10 cellular contexts compared by ENCODE assay signal in genomic region chr3:33392703-33393125, GRCh38. TPM values are rescaled to one million over a fixed set of nuclear protein-coding genes. Genes with fewer than 3 reads are reported as not detected.
DNase-seq lines count a peak whose midpoint lies in the region; ATAC-seq and TF ChIP-seq lines count a peak whose summit lies in the region.
"Had no signal": no experiment of that assay in that cellular context is flagged by ENCODE, and none has a peak within 500 bp of the region (broad histone marks: within the 10 kb centered on the region; RNA-seq: fewer than 3 reads in every experiment).

No MANE protein-coding gene starts in this region.

- no peak overlapping the region for H3K4me3 ChIP-seq in ACC112 (ENCODE audit: low read depth, low read length)
- H3K4me3 ChIP-seq in BE2C (ENCODE audit: low read depth, low read length) = no peak overlapping the region

- no peak overlapping the region for H2AFZ ChIP-seq in ACC112 (ENCODE audit: low read length, unreplicated experiment)

- peak; percentile 93 for DNase-seq in HCEC 1CT
- peak; percentile 35 for DNase-seq in foreskin melanocyte
- no peak for DNase-seq in GM19240 (ENCODE audit: insufficient read length, low spot score)
- no peak for DNase-seq in BE2C
- DNase-seq in SKM-1 treated with dmso at 0.1 percent for 144 hours (lab: John Stamatoyannopoulos, UW; ENCODE audit: unreplicated experiment) = no peak
- no peak for DNase-seq in nucleus accumbens (lab: John Stamatoyannopoulos, UW)
- DNase-seq: NCI-H2171 treated with DMSO at 0.1 percent for 48 hours had no signal

- peak overlapping the region; percentile 86 for H3K27ac ChIP-seq in ACC112 (ENCODE audit: low read depth, low read length)

- peaks cover 96% of the 10 kb centered on the region for H3K36me3 Mint-ChIP-seq in activated T-helper 17 cell treated with anti-CD3 and anti-CD28 coated beads, Interleukin-2, amount 50 U/mL, for 72 hours (ENCODE audit: low read depth)

- H3K36me3 ChIP-seq in ACC112 (ENCODE audit: insufficient read depth, low read length) (peaks cover 55% of the 10 kb centered on the region), BE2C (peaks cover 4% of the 10 kb centered on the region)

- no peak for TF ChIP-seq CTCF in BE2C (IDR thresholded peaks at IDR 0.05; ENCODE audit: low read depth, low read length)

- no peaks in the 10 kb centered on the region for H3K9me3 Mint-ChIP-seq in activated T-helper 17 cell treated with anti-CD3 and anti-CD28 coated beads, Interleukin-2, amount 50 U/mL, for 72 hours
- H3K9me3 Mint-ChIP-seq: memory B cell had no signal

- H3K4me1 Mint-ChIP-seq in activated T-helper 17 cell treated with anti-CD3 and anti-CD28 coated beads, Interleukin-2, amount 50 U/mL, for 72 hours = peaks cover 11% of the 10 kb centered on the region
- H3K4me1 Mint-ChIP-seq: memory B cell had no signal

- H3K4me3 Mint-ChIP-seq in activated T-helper 17 cell treated with anti-CD3 and anti-CD28 coated beads, Interleukin-2, amount 50 U/mL, for 72 hours = peak overlapping the region; percentile 45
- H3K4me3 Mint-ChIP-seq: memory B cell had no signal

- H3K27me3 Mint-ChIP-seq in activated T-helper 17 cell treated with anti-CD3 and anti-CD28 coated beads, Interleukin-2, amount 50 U/mL, for 72 hours = no peaks in the 10 kb centered on the region
- H3K27me3 Mint-ChIP-seq: memory B cell had no signal

- peak overlapping the region; percentile 74 for H3K27ac Mint-ChIP-seq in activated T-helper 17 cell treated with anti-CD3 and anti-CD28 coated beads, Interleukin-2, amount 50 U/mL, for 72 hours

- no peaks in the 10 kb centered on the region for H3K9me3 ChIP-seq in BE2C

- H3K27me3 ChIP-seq in ACC112 (ENCODE audit: insufficient read depth, low read length) = no peaks in the 10 kb centered on the region
- H3K27me3 ChIP-seq in BE2C = no peaks in the 10 kb centered on the region

- H3K4me1 ChIP-seq in ACC112 (ENCODE audit: control insufficient read depth, insufficient read depth, low read length, unreplicated experiment) = peaks cover 48% of the 10 kb centered on the region
- no peaks in the 10 kb centered on the region for H3K4me1 ChIP-seq in BE2C

- peaks cover 3% of the 10 kb centered on the region for H3K79me2 ChIP-seq in ACC112 (ENCODE audit: control insufficient read depth, insufficient read depth, low read length, unreplicated experiment)

- ATAC-seq in activated T-helper 17 cell treated with anti-CD3 and anti-CD28 coated beads, Interleukin-2, amount 50 U/mL, for 72 hours (replicated peaks) = peak; percentile 35

RNA-seq across cellular contexts. Expression of gene UBP1, which starts 47.5 kb away (rescaled TPM):
- 10 to 100 TPM; 47.7 to 79.3 TPM for total RNA-seq in activated T-helper 17 cell treated with anti-CD3 and anti-CD28 coated beads, Interleukin-2, amount 50 U/mL, for 72 hours
- 36.4 TPM for polyA plus RNA-seq in BE2C (2012; ENCODE audit: insufficient read depth, insufficient read length, low read depth)

Comparison
In these comparisons a context has a peak if more than half of its experiments do, and no peak if none do; other contexts are left out.
1. DNase-seq: peak in HCEC 1CT (single experiment) and foreskin melanocyte (single experiment); none in GM19240 (single experiment), BE2C (single experiment), SKM-1 treated with dmso at 0.1 percent for 144 hours (single experiment) and nucleus accumbens (0 of 56).